8 cellular contexts compared by ENCODE assay signal in genomic region chr2:38751043-38751846, GRCh38. TPM values are rescaled to one million over a fixed set of nuclear protein-coding genes. Genes with fewer than 3 reads are reported as not detected.
DNase-seq lines count a peak whose midpoint lies in the region; ATAC-seq and TF ChIP-seq lines count a peak whose summit lies in the region.

Gene SRSF7 (minus strand): TSS chr2:38751361. CDS start chr2:38751256, 105 bp downstream.

- H3K4me1 ChIP-seq in Karpas-422 (ENCODE audit: low read length) (peaks cover 60% of the 10 kb centered on the region), esophagus squamous epithelium (peaks cover 7 to 58% (median 34%) of the 10 kb centered on the region in 3 donors)

- H3K4me3 ChIP-seq in Karpas-422 (ENCODE audit: low read length) (peak within 1 kb of the TSS; percentile 100), esophagus squamous epithelium (peak within 1 kb of the TSS; percentile 72 to 99 (median 95))

- peak within 1 kb of the TSS; percentile 86 for H3K4me2 ChIP-seq in Karpas-422 (ENCODE audit: low read depth, low read length, poor library complexity, severe bottlenecking)

- H4K20me1 ChIP-seq in Karpas-422 (ENCODE audit: insufficient read depth, low read depth, low read length) = peaks cover 46% of the 10 kb centered on the region

- WGBS in esophagus squamous epithelium, 2 donors = 0% methylated on average over 54 to 62 of the region's 65 CpGs

- TF ChIP-seq POLR2A in esophagus squamous epithelium (IDR thresholded peaks at IDR 0.05) = peak; percentile 82 to 100 (median 95)

- intact Hi-C loops in esophagus squamous epithelium (cut with DNase I) = no loop called here

- DNase-seq in DMS79 (lab: John Stamatoyannopoulos, UW) (peak; percentile 97), Karpas-422 (peak; percentile 99), RKO (ENCODE audit: low spot score) (peak; percentile 99), activated T-helper 1 cell treated with Interleukin-2 at 50 U/mL for 16 hours (ENCODE audit: low read depth) (peak; percentile 96), esophagus squamous epithelium (lab: John Stamatoyannopoulos, UW) (peak; percentile 77), myocyte (ENCODE audit: low read depth) (peak; percentile 99)
- DNase-seq in stimulated activated CD8-positive, alpha-beta memory T cell treated with anti-CD3 and anti-CD28 coated beads, Interleukin-7, amount 100 ng/mL, for 48 hours (ENCODE audit: extremely low read depth in 1 of 2, low read depth in 1 of 2) = peak; percentile 90 to 93

- H2AFZ ChIP-seq in Karpas-422 (ENCODE audit: low read length) = peak within 1 kb of the TSS; percentile 69; the same call in 1 of the 2 replicates

- H3K9ac ChIP-seq in Karpas-422 (ENCODE audit: low read length) = peak within 1 kb of the TSS; percentile 100

- H3K27ac ChIP-seq in Karpas-422 (ENCODE audit: low read length) (peak within 1 kb of the TSS; percentile 94), esophagus squamous epithelium (peak within 1 kb of the TSS; percentile 95 to 100 (median 100))

- no peaks in the 10 kb centered on the region for H3K27me3 ChIP-seq in Karpas-422 (ENCODE audit: low read length)
- H3K27me3 ChIP-seq in esophagus squamous epithelium = no peaks in the 10 kb centered on the region

- peaks cover 47% of the 10 kb centered on the region for H3K79me2 ChIP-seq in Karpas-422 (ENCODE audit: low read length)

- H3K9me2 ChIP-seq in Karpas-422 (replicated peaks; ENCODE audit: insufficient read depth, low read length) = no peaks in the 10 kb centered on the region

- peak; percentile 77 for ATAC-seq in GM21786 (IDR thresholded peaks at IDR 0.05; ENCODE audit: unreplicated experiment)

- no peaks in the 10 kb centered on the region for H3K9me3 ChIP-seq in Karpas-422 (ENCODE audit: low read length)
- H3K9me3 ChIP-seq in esophagus squamous epithelium = no peaks in the 10 kb centered on the region

- H3K36me3 ChIP-seq in Karpas-422 (ENCODE audit: insufficient read depth, low read length) (peaks cover 42% of the 10 kb centered on the region), esophagus squamous epithelium (peaks cover 19 to 35% (median 19%) of the 10 kb centered on the region in 3 donors)

- peak in 3 of 6 experiments; percentile 18 to 48 (median 27) for TF ChIP-seq CTCF in esophagus squamous epithelium (IDR thresholded peaks at IDR 0.05)

RNA-seq across cellular contexts. Expression of gene SRSF7, which starts in this region (rescaled TPM):
- 154 and 176 TPM in 2 replicates for total RNA-seq in Karpas-422 (2014; rRNA removed; shearing (Covaris generic); ENCODE audit: low replicate concordance)
- total RNA-seq in esophagus squamous epithelium (100 to 1,000 TPM in 2 of 4 donors, 10 to 100 TPM in 2; 57.0 to 127 (median 103) TPM), myocyte (68.9 and 75.2 TPM in 2 replicates)
- polyA plus RNA-seq in myocyte (2012) = 62.2 TPM

Comparison
In these comparisons a context has a peak if more than half of its experiments do, and no peak if none do; other contexts are left out.
1. Peak in every context shown above with its lines: DNase-seq, ATAC-seq, H3K4me3 ChIP-seq and H3K27ac ChIP-seq.